16 cellular contexts compared by ENCODE assay signal in the genomic region with DNA sequence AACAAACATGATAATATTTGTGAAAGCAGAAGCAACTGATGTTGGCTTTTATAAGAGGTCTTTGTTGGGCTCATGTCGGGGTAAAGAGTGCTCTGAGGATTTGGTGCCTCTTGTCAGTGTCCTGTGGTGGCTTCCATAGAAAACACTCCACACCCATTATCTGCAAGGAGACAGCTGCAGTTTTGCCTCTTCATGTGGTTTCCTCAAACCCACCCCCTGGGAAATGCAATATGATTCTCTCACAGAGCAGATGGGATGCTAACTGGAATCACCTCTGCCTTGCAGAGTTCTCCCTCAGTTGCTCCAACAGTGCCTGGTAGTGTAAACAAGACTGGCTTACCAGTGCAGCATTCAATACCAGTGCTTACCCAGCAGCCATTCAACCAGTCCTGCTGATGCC.
A peak's percentile ranks its signal among the peaks of the same experiment; 100 is the strongest.
DNase-seq lines count a peak whose midpoint lies in the region; FAIRE-seq and TF ChIP-seq lines count a peak whose summit lies in the region.
"Had no signal": no experiment of that assay in that cellular context is flagged by ENCODE, and none has a peak within 500 bp of the region (broad histone marks: within the 10 kb centered on the region; RNA-seq: fewer than 3 reads in every experiment).

No MANE protein-coding gene starts in this region.

- intact Hi-C loops in adrenal gland (cut with DNase I), result no loop called here

- 85 to 87% (median 85%) methylated on average over 1 of the region's 1 CpG for WGBS in adrenal gland, 4 donors

- FAIRE-seq in RCC 7860 (lab: Jason Lieb, UNC), result no peak

- H3K9me3 ChIP-seq in BLaER1, result no peaks in the 10 kb centered on the region
- no peaks in the 10 kb centered on the region for H3K9me3 ChIP-seq in adrenal gland (replicated peaks in 1 of 3)

- 0 out of 2 replicates have a peak, but pooled peaks cover 5% of the 10 kb centered on the region for H3K4me1 ChIP-seq in BLaER1
- H3K4me1 ChIP-seq in adrenal gland (replicated peaks in 1 of 2), result peaks cover 6 to 14% of the 10 kb centered on the region in 2 donors

- H3K36me3 ChIP-seq in BLaER1, result no peaks in the 10 kb centered on the region
- H3K36me3 ChIP-seq in adrenal gland (replicated peaks in 1 of 2), result no peaks in the 10 kb centered on the region

- H4K20me1 ChIP-seq in BLaER1, result no peaks in the 10 kb centered on the region

- no peaks in the 10 kb centered on the region for H3K27me3 ChIP-seq in BLaER1
- no peaks in the 10 kb centered on the region for H3K27me3 ChIP-seq in adrenal gland

- TF ChIP-seq CTCF in astrocyte of the spinal cord (IDR thresholded peaks at IDR 0.05; ENCODE audit: low read depth, low read length), result no peak
- TF ChIP-seq CTCF in adrenal gland (IDR thresholded peaks at IDR 0.05), result no peak

- H3K4me2 ChIP-seq in BLaER1, result 0 out of 2 replicates have a peak overlapping the region, but pooled peaks have one; percentile 2

- no peak for TF ChIP-seq POLR2A in adrenal gland (IDR thresholded peaks at IDR 0.05)

- H3K4me3 ChIP-seq in BLaER1, result no peak overlapping the region
- H3K4me3 ChIP-seq in astrocyte of the spinal cord (ENCODE audit: low read depth, low read length), result no peak overlapping the region
- H3K4me3 ChIP-seq in adrenal gland, result no peak overlapping the region
- H3K4me3 ChIP-seq: SK-N-MC had no signal

- H3K9ac ChIP-seq in BLaER1, result no peak overlapping the region

- in situ Hi-C loops in astrocyte of the spinal cord (cut with HindIII; ENCODE audit: low sequenced_read_pairs), result no loop called here

- H3K27ac ChIP-seq in BLaER1, result no peak overlapping the region
- no peak overlapping the region for H3K27ac ChIP-seq in adrenal gland
- H3K27ac ChIP-seq: C4-2B, SK-N-MC had no signal

- DNase-seq in NCI-H128 (lab: John Stamatoyannopoulos, UW; ENCODE audit: unreplicated experiment) (peak; percentile 4), NCI-H345 treated with DMSO at 0.1 percent for 48 hours (lab: John Stamatoyannopoulos, UW; ENCODE audit: unreplicated experiment) (peak; percentile 53), astrocyte of the spinal cord (ENCODE audit: low read depth, low spot score) (peak; percentile 30), HT-29 (ENCODE audit: low spot score) (no peak), RCC 7860 (ENCODE audit: low spot score) (no peak), adrenal gland (no peak), hepatic stellate cell (ENCODE audit: low spot score) (no peak)
- DNase-seq: COR-L47, GOT3, KG1, NCI-H1092, NCI-H1694 treated with DMSO at 0.1 percent for 48 hours, NCI-H226 had no signal

Comparison
In these comparisons a context has a peak if more than half of its experiments do, and no peak if none do; other contexts are left out.
1. DNase-seq: peak in NCI-H128 (single experiment), NCI-H345 treated with DMSO at 0.1 percent for 48 hours (single experiment) and astrocyte of the spinal cord (single experiment); none in HT-29 (single experiment), RCC 7860 (single experiment), adrenal gland (0 of 7) and hepatic stellate cell (single experiment).